27 cellular contexts compared by ENCODE assay signal in the genomic region with DNA sequence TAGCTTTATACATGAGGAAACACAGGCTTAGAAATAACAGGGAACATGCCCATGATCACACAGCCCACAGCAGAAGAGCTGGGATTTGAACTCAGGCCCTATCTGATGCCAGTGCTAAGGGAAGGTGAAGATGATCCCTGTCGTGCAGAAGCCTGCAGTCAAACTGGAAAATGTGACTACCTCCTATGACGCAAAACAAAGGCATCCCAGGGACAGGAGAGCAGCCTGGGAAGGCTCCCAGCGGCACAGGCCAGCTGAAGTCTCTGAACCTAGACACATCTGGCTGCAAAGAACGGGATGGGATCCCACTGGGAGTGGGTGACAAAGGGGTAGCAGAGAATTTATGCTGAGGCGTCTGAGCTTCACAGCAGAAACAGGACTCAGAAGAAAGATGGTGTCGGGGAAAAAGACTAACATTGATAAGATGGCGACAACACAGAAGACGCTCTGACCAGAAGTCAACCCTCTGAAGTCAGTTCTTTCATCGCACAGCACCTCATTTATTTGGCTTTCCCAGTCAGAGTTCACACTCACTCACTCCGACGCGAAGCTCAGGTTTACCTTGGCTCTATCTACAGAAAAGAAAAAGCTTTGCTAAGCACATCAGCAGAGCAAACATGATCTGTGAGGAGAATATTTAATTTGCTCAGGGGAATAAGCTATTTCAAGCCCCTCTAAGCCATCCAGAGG.
"Had no signal": no experiment of that assay in that cellular context is flagged by ENCODE, and none has a peak within 500 bp of the region (broad histone marks: within the 10 kb centered on the region; RNA-seq: fewer than 3 reads in every experiment).

No MANE protein-coding gene starts in this region.

- FAIRE-seq: endometrium, frontal cortex, keratinocyte had no signal

- H3K27me3 Mint-ChIP-seq: naive B cell, progenitor cell of endocrine pancreas had no signal

- H2AFZ ChIP-seq: neural progenitor cell, parathyroid adenoma had no signal

- H3K79me2 ChIP-seq: parathyroid adenoma had no signal

- H3K4me1 ChIP-seq: neural progenitor cell, parathyroid adenoma, tibial nerve, uterus had no signal

- H3K4me1 Mint-ChIP-seq: memory B cell; naive B cell; stimulated activated effector memory CD8-positive, alpha-beta T cell treated with anti-CD3 and anti-CD28 coated beads, Interleukin-12 subunit alpha, Interleukin-12 subunit beta, amount 100 ng/mL, for 72 hours had no signal

- H3K4me2 ChIP-seq: neural progenitor cell, smooth muscle cell had no signal

- H3K4me3 ChIP-seq: coronary artery, lung, mucosa of descending colon, neural progenitor cell, smooth muscle cell, thoracic aorta, tibial nerve, upper lobe of right lung, uterus had no signal

- DNase-seq: dermis blood vessel endothelial cell; effector memory CD4-positive, alpha-beta T cell; erythroblast; head of caudate nucleus; mucosa of descending colon; naive B cell; stimulated activated CD4-positive, alpha-beta T cell treated with anti-CD3 and anti-CD28 coated beads, Interleukin-12 subunit alpha, Interleukin-12 subunit beta, amount 100 ng/mL, for 4 hours; stimulated activated CD4-positive, alpha-beta T cell treated with anti-CD3 and anti-CD28 coated beads, Interleukin-1b, Interleukin-23, amount 100 ng/mL, for 48 hours; stimulated activated CD4-positive, alpha-beta T cell treated with anti-CD3 and anti-CD28 coated beads, Interleukin-4, amount 100 ng/mL, for 24 hours; stimulated activated naive CD8-positive, alpha-beta T cell treated with anti-CD3 and anti-CD28 coated beads, Interleukin-15, Interleukin-2, amounts not matched to agents 100 U/mL and 50 U/mL, for 24 hours; upper lobe of right lung; uterus had no signal

- H3K27me3 ChIP-seq: neural progenitor cell, tibial nerve, upper lobe of right lung, uterus had no signal

- H3K9ac ChIP-seq: neural progenitor cell, parathyroid adenoma had no signal

- H3K9me3 Mint-ChIP-seq: memory B cell; natural killer cell treated with Interleukin-12 subunit alpha and Interleukin-12 subunit beta and Interleukin-15 and Interleukin-18, amount 100 ng/mL, for 72 hours; neural progenitor cell; stimulated activated effector memory CD8-positive, alpha-beta T cell treated with anti-CD3 and anti-CD28 coated beads, Interleukin-12 subunit alpha, Interleukin-12 subunit beta, amount 100 ng/mL, for 72 hours had no signal

- H3K27ac Mint-ChIP-seq: memory B cell; naive B cell; natural killer cell treated with Interleukin-12 subunit alpha and Interleukin-12 subunit beta and Interleukin-15 and Interleukin-18, amount 100 ng/mL, for 72 hours; neural progenitor cell; progenitor cell of endocrine pancreas; stimulated activated effector memory CD8-positive, alpha-beta T cell treated with anti-CD3 and anti-CD28 coated beads, Interleukin-12 subunit alpha, Interleukin-12 subunit beta, amount 100 ng/mL, for 72 hours had no signal

- H3K9me3 ChIP-seq: mucosa of descending colon, thoracic aorta, tibial nerve, upper lobe of right lung, uterus had no signal

- H3K36me3 ChIP-seq: neural progenitor cell, thoracic aorta, tibial nerve, upper lobe of right lung, uterus had no signal

- H3K27ac ChIP-seq: coronary artery, neural progenitor cell, parathyroid adenoma, thoracic aorta, tibial nerve, upper lobe of right lung, uterus had no signal

- H3K4me3 Mint-ChIP-seq: memory B cell; naive B cell; natural killer cell treated with Interleukin-12 subunit alpha and Interleukin-12 subunit beta and Interleukin-15 and Interleukin-18, amount 100 ng/mL, for 72 hours; neural progenitor cell; stimulated activated effector memory CD8-positive, alpha-beta T cell treated with anti-CD3 and anti-CD28 coated beads, Interleukin-12 subunit alpha, Interleukin-12 subunit beta, amount 100 ng/mL, for 72 hours had no signal

- ATAC-seq: mucosa of descending colon; natural killer cell treated with Interleukin-12 subunit alpha and Interleukin-12 subunit beta and Interleukin-15 and Interleukin-18, amount 100 ng/mL, for 72 hours; sciatic nerve; stimulated activated effector memory CD8-positive, alpha-beta T cell treated with anti-CD3 and anti-CD28 coated beads, Interleukin-12 subunit alpha, Interleukin-12 subunit beta, amount 100 ng/mL, for 72 hours; stimulated activated naive CD8-positive, alpha-beta T cell treated with anti-CD3 and anti-CD28 coated beads, Interleukin-15, Interleukin-2, amounts not matched to agents 100 U/mL and 50 U/mL, for 24 hours; upper lobe of right lung had no signal

- H3K36me3 Mint-ChIP-seq: naive B cell; natural killer cell treated with Interleukin-12 subunit alpha and Interleukin-12 subunit beta and Interleukin-15 and Interleukin-18, amount 100 ng/mL, for 72 hours; neural progenitor cell; stimulated activated effector memory CD8-positive, alpha-beta T cell treated with anti-CD3 and anti-CD28 coated beads, Interleukin-12 subunit alpha, Interleukin-12 subunit beta, amount 100 ng/mL, for 72 hours had no signal
